26 cellular contexts compared by ENCODE assay signal in genomic region chr7:2724453-2725177, GRCh38. TPM values are rescaled to one million over a fixed set of nuclear protein-coding genes. Genes with fewer than 3 reads are reported as not detected.
DNase-seq lines count a peak whose midpoint lies in the region; ATAC-seq and TF ChIP-seq lines count a peak whose summit lies in the region.
"Had no signal": no experiment of that assay in that cellular context is flagged by ENCODE, and none has a peak within 500 bp of the region (broad histone marks: within the 10 kb centered on the region; RNA-seq: fewer than 3 reads in every experiment).

No MANE protein-coding gene starts in this region.

- no peaks in the 10 kb centered on the region for H3K27me3 ChIP-seq in RWPE2 (ENCODE audit: insufficient read depth, poor library complexity, severe bottlenecking)
- H3K27me3 ChIP-seq: colonic mucosa, pancreas, Peyer's patch had no signal

- no peaks in the 10 kb centered on the region for H3K4me1 ChIP-seq in RWPE2 (ENCODE audit: insufficient read depth, poor library complexity, severe bottlenecking)
- H3K4me1 ChIP-seq: colonic mucosa, pancreas had no signal

- in situ Hi-C loops in G401 (cut with HindIII; ENCODE audit: low sequenced_read_pairs): no loop called here

- H3K4me3 ChIP-seq in RWPE2 (ENCODE audit: severe bottlenecking): no peak overlapping the region
- H3K4me3 ChIP-seq: colonic mucosa, lung, pancreas, Peyer's patch had no signal

- H3K9me3 ChIP-seq in RWPE2 (ENCODE audit: severe bottlenecking): no peaks in the 10 kb centered on the region
- H3K9me3 ChIP-seq: colonic mucosa, pancreas, Peyer's patch had no signal

- H3K27ac ChIP-seq in RWPE2 (ENCODE audit: poor library complexity, severe bottlenecking): no peak overlapping the region
- H3K27ac ChIP-seq: colonic mucosa, pancreas, Peyer's patch, VCaP had no signal

- peaks cover 24% of the 10 kb centered on the region for H3K36me3 ChIP-seq in RWPE2 (ENCODE audit: low read depth)
- H3K36me3 ChIP-seq: colonic mucosa had no signal

- ATAC-seq in RWPE2 (ENCODE audit: low read depth): no peak
- no peak for ATAC-seq in left colon
- ATAC-seq in HG03571 (IDR thresholded peaks at IDR 0.05; ENCODE audit: unreplicated experiment): no peak
- ATAC-seq: activated T-cell treated with anti-CD3 and anti-CD28 coated beads, Interleukin-2, amount 50 U/mL, for 72 hours; pancreas; stimulated activated naive CD8-positive, alpha-beta T cell treated with anti-CD3 and anti-CD28 coated beads, Interleukin-15, amount 100 ng/mL, for 72 hours; T-helper 17 cell had no signal

- no peak for TF ChIP-seq CTCF in RWPE2 (IDR thresholded peaks at IDR 0.05; ENCODE audit: poor library complexity, severe bottlenecking)

- intact Hi-C loops in left colon (cut with DNase I, micrococcal nuclease): no loop called here

- DNase-seq in activated CD4-positive, alpha-beta T cell treated with anti-CD3 and anti-CD28 coated beads for 48 hours: peak; percentile 1
- DNase-seq in activated CD4-positive, alpha-beta T cell treated with anti-CD3 and anti-CD28 coated beads, Interleukin-2, amount 50 U/mL, for 1 hour: no peak
- DNase-seq in RWPE2 (ENCODE audit: low spot score) (peak; percentile 41), left colon (peak; percentile 3 to 14), NCI-H187 treated with DMSO at 0.1 percent for 48 hours (lab: John Stamatoyannopoulos, UW) (no peak), G401 (ENCODE audit: low spot score) (no peak)
- peak; percentile 14 for DNase-seq in stimulated activated CD8-positive, alpha-beta memory T cell treated with anti-CD3 and anti-CD28 coated beads, Interleukin-4, amount 100 ng/mL, for 48 hours
- DNase-seq: 8988T; activated T-cell treated with anti-CD3 and anti-CD28 coated beads, Interleukin-2, amount 50 U/mL, for 72 hours; AML-193; colonic mucosa; H9; NCI-H1092; NCI-H2107; NCI-H524; small intestine; stimulated activated CD4-positive, alpha-beta T cell treated with anti-CD3 and anti-CD28 coated beads, Interleukin-4, amount 100 ng/mL, for 1 hour; stimulated activated naive CD8-positive, alpha-beta T cell treated with anti-CD3 and anti-CD28 coated beads, Interleukin-15, amount 100 ng/mL, for 72 hours; T-helper 17 cell had no signal

RNA-seq across cellular contexts. Expression of gene AMZ1, which starts 36.6 kb away (rescaled TPM):
- under 1 TPM in 1 of 2 donors, not detected in 1; 0.28 TPM for total RNA-seq in left colon
- not detected in 2 replicates for total RNA-seq in G401 (2014; rRNA removed; shearing (Covaris generic))
- total RNA-seq: HT1080, LHCN-M2 had no signal

Comparison
In these comparisons a context has a peak if more than half of its experiments do, and no peak if none do; other contexts are left out.
1. DNase-seq: peak in activated CD4-positive, alpha-beta T cell treated with anti-CD3 and anti-CD28 coated beads for 48 hours (single experiment), RWPE2 (single experiment), left colon (2 of 2) and stimulated activated CD8-positive, alpha-beta memory T cell treated with anti-CD3 and anti-CD28 coated beads, Interleukin-4, amount 100 ng/mL, for 48 hours (single experiment); none in activated CD4-positive, alpha-beta T cell treated with anti-CD3 and anti-CD28 coated beads, Interleukin-2, amount 50 U/mL, for 1 hour (single experiment), NCI-H187 treated with DMSO at 0.1 percent for 48 hours (single experiment) and G401 (single experiment).